In genomic region chr1:156475568-156476500, GRCh38 we compare ENCODE assay signal across 9 cellular contexts. TPM values are rescaled to one million over a fixed set of nuclear protein-coding genes. Genes with fewer than 3 reads are reported as not detected.
A peak's percentile ranks its signal among the peaks of the same experiment; 100 is the strongest.
DNase-seq lines count a peak whose midpoint lies in the region; ATAC-seq and TF ChIP-seq lines count a peak whose summit lies in the region.
"Had no signal": no experiment of that assay in that cellular context is flagged by ENCODE, and none has a peak within 500 bp of the region (broad histone marks: within the 10 kb centered on the region; RNA-seq: fewer than 3 reads in every experiment).

No MANE protein-coding gene starts in this region.

- H3K4me3 ChIP-seq in HEK293 (ENCODE audit: low read depth, low read length): no peak overlapping the region
- no peak overlapping the region for H3K4me3 ChIP-seq in lung
- H3K4me3 ChIP-seq in testis: no peak overlapping the region

- H3K36me3 ChIP-seq in HEK293 (ENCODE audit: control insufficient read depth in 2 of 2, insufficient read depth in 1 of 2, low read length in 2 of 2) (peaks cover 3 to 92% of the 10 kb centered on the region in 2 experiments; a peak in 2 of 3 replicates), lung (ENCODE audit: control insufficient read depth in 2 of 2, insufficient read depth in 2 of 2, low read length in 2 of 2) (peaks cover 17 to 76% of the 10 kb centered on the region in 2 donors), testis (ENCODE audit: low read depth, missing control alignments) (no peaks in the 10 kb centered on the region)

- DNase-seq in cerebellum (ENCODE audit: low spot score) (peak; percentile 79), lung (ENCODE audit: low spot score) (no peak), testis (peak; percentile 73), NCI-H1105 treated with DMSO at 0.1 percent for 48 hours (lab: John Stamatoyannopoulos, UW) (no peak)
- DNase-seq: Karpas-422, retina had no signal

- H3K27me3 ChIP-seq in lung (ENCODE audit: control insufficient read depth, insufficient read depth): no peaks in the 10 kb centered on the region
- no peaks in the 10 kb centered on the region for H3K27me3 ChIP-seq in testis

- H3K4me1 ChIP-seq in HEK293 (ENCODE audit: control insufficient read depth, insufficient read depth, low read length) (no peaks in the 10 kb centered on the region), lung (ENCODE audit: control insufficient read depth in 2 of 2, insufficient read depth in 2 of 2, low read length in 2 of 2) (peaks cover 3 to 10% of the 10 kb centered on the region in 2 donors), testis (peaks cover 29% of the 10 kb centered on the region)

- H3K27ac ChIP-seq in HEK293 (ENCODE audit: extremely low read depth, low read depth, low read length): no peak overlapping the region
- H3K27ac ChIP-seq in lung (ENCODE audit: low read depth in 1 of 2, low read length in 1 of 2): peak overlapping the region; percentile 15 to 79
- H3K27ac ChIP-seq in testis: peak overlapping the region; percentile 63 to 68

- CTCF ChIA-PET in HEK293 (lab: Yijun Ruan, JAX): interaction anchor here (0.6 kb wide), 1 partner anchor 19 kb away, joined by 3 read pairs; no protein-coding TSS in a partner anchor

- TF ChIP-seq CTCF in HEK293 (tag by site-specific recombination; IDR thresholded peaks at IDR 0.05) (no peak), lung (IDR thresholded peaks at IDR 0.05; ENCODE audit: control extremely low read depth, extremely low read depth) (no peak), testis (IDR thresholded peaks at IDR 0.05) (no peak)

- H3K9me3 ChIP-seq in HEK293 (ENCODE audit: control insufficient read depth, insufficient read depth, low read depth, low read length): no peaks in the 10 kb centered on the region
- H3K9me3 ChIP-seq in lung (ENCODE audit: control insufficient read depth in 2 of 2, insufficient read depth in 1 of 2, low read length in 1 of 2): no peaks in the 10 kb centered on the region
- no peaks in the 10 kb centered on the region for H3K9me3 ChIP-seq in testis

- POLR2A ChIA-PET in HEK293 (lab: Yijun Ruan, JAX): interaction anchor here (0.6 kb wide), 1 partner anchor 186 kb away, joined by 3 read pairs; no protein-coding TSS in a partner anchor

- 77 to 86% methylated on average over 25 of the region's 25 CpGs for WGBS in lung, 2 donors
- WGBS in testis, 2 donors: 62 to 64% methylated on average over 13 to 25 of the region's 25 CpGs

- no peak for TF ChIP-seq POLR2A in testis (IDR thresholded peaks at IDR 0.05)
- no peak for TF ChIP-seq POLR2A in GM18505 (IDR thresholded peaks at IDR 0.05; ENCODE audit: borderline replicate concordance, extremely low read depth, insufficient read depth, insufficient read length)

- peak; percentile 19 for ATAC-seq in lung (ENCODE audit: insufficient read depth, low FRiP score)
- no peak for ATAC-seq in HG03442 (IDR thresholded peaks at IDR 0.05; ENCODE audit: unreplicated experiment)
- ATAC-seq in GM18505 (IDR thresholded peaks at IDR 0.05; ENCODE audit: unreplicated experiment): no peak

- intact Hi-C loops in testis (cut with DNase I; ENCODE audit: low total_unique reads): no loop called here

TF ChIP-seq in HEK293, 187 proteins besides CTCF, POLR2A, EP300 and RAD21:
- TF ChIP-seq ZNF140 (tag by site-specific recombination; IDR thresholded peaks at IDR 0.05) (no peak), GLIS1 (tag by site-specific recombination; IDR thresholded peaks at IDR 0.05) (0 out of 2 replicates have a peak, but pooled peaks have one; percentile 10), ZNF600 (tag by site-specific recombination; IDR thresholded peaks at IDR 0.05) (peak; percentile 62; the same call in 1 of the 2 replicates), WT1 (tag by site-specific recombination; IDR thresholded peaks at IDR 0.05) (peak; percentile 29; the same call in 1 of the 2 replicates)

RNA-seq across cellular contexts. Expression of gene MEF2D, which starts 24.7 kb away (rescaled TPM):
- total RNA-seq in cerebellum (6.5 TPM), lung (10 to 100 TPM; 23.0 to 52.5 TPM), testis (100 to 1,000 TPM in 1 of 2 donors, 10 to 100 TPM in 1; 96.8 to 113 TPM)
- polyA plus RNA-seq in lung (10 to 100 TPM; 23.0 to 23.3 TPM), testis (ENCODE audit: insufficient read depth, low read depth, low replicate concordance) (34.4 TPM)

Comparison
In these comparisons a context has a peak if more than half of its experiments do, and no peak if none do; other contexts are left out.
1. DNase-seq: peak in cerebellum (single experiment) and testis (single experiment); none in lung (single experiment) and NCI-H1105 treated with DMSO at 0.1 percent for 48 hours (single experiment).